8 cellular contexts compared by ENCODE assay signal in genomic region chr15:33994005-33994615, GRCh38. TPM values are rescaled to one million over a fixed set of nuclear protein-coding genes. Genes with fewer than 3 reads are reported as not detected.
DNase-seq lines count a peak whose midpoint lies in the region; ATAC-seq and TF ChIP-seq lines count a peak whose summit lies in the region.

No MANE protein-coding gene starts in this region.

- no peak overlapping the region for H2AFZ ChIP-seq in fibroblast of lung (ENCODE audit: low read length)

- no peak overlapping the region for H3K27ac ChIP-seq in fibroblast of lung (ENCODE audit: insufficient read depth, low read length)

- DNase-seq in BE2C (peak; percentile 74), GM20000 (ENCODE audit: low spot score) (no peak), OCI-M1 (lab: John Stamatoyannopoulos, UW) (peak; percentile 77), fibroblast of lung (ENCODE audit: low read depth in 2 of 2) (peak; percentile 40 to 49), KG1 (lab: John Stamatoyannopoulos, UW) (no peak), T1000 (lab: John Stamatoyannopoulos, UW) (no peak)

- H3K36me3 ChIP-seq in BE2C (no peaks in the 10 kb centered on the region), fibroblast of lung (ENCODE audit: control insufficient read depth, insufficient read depth, low read length) (no peaks in the 10 kb centered on the region)

- H3K4me3 ChIP-seq in BE2C (ENCODE audit: low read depth, low read length): no peak overlapping the region
- H3K4me3 ChIP-seq in fibroblast of lung (replicated peaks in 1 of 4; ENCODE audit: control extremely low read depth in 1 of 4, insufficient read depth in 1 of 4, low read depth in 3 of 4, low read length in 4 of 4): no peak overlapping the region

- TF ChIP-seq CTCF in BE2C (IDR thresholded peaks at IDR 0.05; ENCODE audit: low read depth, low read length) (peak; percentile 89), GM20000 (IDR thresholded peaks at IDR 0.05; ENCODE audit: extremely low read depth, missing control alignments) (peak; percentile 12), fibroblast of lung (conservative IDR thresholded peaks at IDR 0.05 in 1 of 2, IDR thresholded peaks at IDR 0.05 in 1 of 2; ENCODE audit: low read depth in 1 of 2, low read length in 2 of 2) (peak; percentile 60 to 63)

- H3K4me2 ChIP-seq in fibroblast of lung (ENCODE audit: extremely low read depth, insufficient read depth, low read length): no peak overlapping the region

- ATAC-seq in HG02642 (IDR thresholded peaks at IDR 0.05; ENCODE audit: poor library complexity, unreplicated experiment) (no peak), HG02588 (IDR thresholded peaks at IDR 0.05; ENCODE audit: unreplicated experiment) (no peak)

- H3K4me1 ChIP-seq in BE2C (no peaks in the 10 kb centered on the region), fibroblast of lung (ENCODE audit: control insufficient read depth, extremely low read depth, insufficient read depth, low read length) (no peaks in the 10 kb centered on the region)

- no peaks in the 10 kb centered on the region for H4K20me1 ChIP-seq in fibroblast of lung (ENCODE audit: control insufficient read depth, extremely low read depth, insufficient read depth, low read length)

- no peaks in the 10 kb centered on the region for H3K27me3 ChIP-seq in BE2C
- no peaks in the 10 kb centered on the region for H3K27me3 ChIP-seq in fibroblast of lung (ENCODE audit: control insufficient read depth, insufficient read depth, low read length)

- no peak overlapping the region for H3K9ac ChIP-seq in fibroblast of lung (ENCODE audit: insufficient read depth, low read length)

- no peaks in the 10 kb centered on the region for H3K79me2 ChIP-seq in fibroblast of lung (ENCODE audit: control insufficient read depth, insufficient read depth, low read length)

- H3K9me3 ChIP-seq in BE2C: no peaks in the 10 kb centered on the region
- no peaks in the 10 kb centered on the region for H3K9me3 ChIP-seq in fibroblast of lung (ENCODE audit: control insufficient read depth, insufficient read depth, low read depth, low read length)

RNA-seq across cellular contexts. Expression of gene CHRM5, which starts 25.8 kb away (rescaled TPM):
- not detected for polyA plus RNA-seq in BE2C (2012; ENCODE audit: insufficient read depth, insufficient read length, low read depth)
- not detected in 2 replicates for total RNA-seq in fibroblast of lung
- polyA plus RNA-seq in fibroblast of lung: 0.01 and 0.03 TPM in 2 replicates
- polyA plus RNA-seq in fibroblast of lung (2012): 0.03 TPM in 1 of 2 replicates, not detected in the other
- polyA minus RNA-seq in fibroblast of lung (ENCODE audit: low replicate concordance): not detected in 2 replicates

RNA-seq across cellular contexts. Expression of gene AVEN, which starts 44.9 kb away (rescaled TPM):
- 10.9 TPM for polyA plus RNA-seq in BE2C (2012; ENCODE audit: insufficient read depth, insufficient read length, low read depth)
- 19.2 and 24.7 TPM in 2 replicates for total RNA-seq in fibroblast of lung
- 14.7 and 16.0 TPM in 2 replicates for polyA plus RNA-seq in fibroblast of lung
- 21.4 and 22.5 TPM in 2 replicates for polyA plus RNA-seq in fibroblast of lung (2012)
- 3.3 and 6.7 TPM in 2 replicates for polyA minus RNA-seq in fibroblast of lung (ENCODE audit: low replicate concordance)

Comparison
In these comparisons a context has a peak if more than half of its experiments do, and no peak if none do; other contexts are left out.
1. DNase-seq: peak in BE2C (single experiment), OCI-M1 (single experiment) and fibroblast of lung (2 of 2); none in GM20000 (single experiment), KG1 (single experiment) and T1000 (single experiment).
2. CTCF ChIP-seq: peak in every context shown above with its lines; median percentile 89 in BE2C; 62 in fibroblast of lung; 12 in GM20000.